In the genomic region with DNA sequence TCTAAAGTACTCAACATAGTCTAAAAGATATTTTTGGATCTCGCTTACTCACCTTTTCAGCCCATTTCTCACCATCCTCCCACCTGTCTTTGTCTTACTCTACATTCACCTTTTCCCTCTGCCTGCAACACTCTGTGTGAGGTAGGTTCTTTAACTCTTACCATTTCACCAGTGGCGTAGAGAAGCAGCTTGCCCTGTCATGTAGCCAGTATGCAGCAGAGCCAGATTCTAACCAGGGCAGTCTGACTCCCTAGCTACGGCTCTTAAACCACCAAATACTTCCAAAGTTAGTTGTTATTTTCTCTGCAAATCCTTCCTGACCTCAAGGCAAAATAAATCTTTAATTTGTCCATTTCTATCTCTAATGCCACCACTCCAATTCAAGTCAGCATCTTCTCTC, we compare ENCODE assay signal across 24 cellular contexts. TPM values are rescaled to one million over a fixed set of nuclear protein-coding genes. Genes with fewer than 3 reads are reported as not detected.
A peak's percentile ranks its signal among the peaks of the same experiment; 100 is the strongest.
DNase-seq lines count a peak whose midpoint lies in the region; TF ChIP-seq lines count a peak whose summit lies in the region.
"Had no signal": no experiment of that assay in that cellular context is flagged by ENCODE, and none has a peak within 500 bp of the region (broad histone marks: within the 10 kb centered on the region; RNA-seq: fewer than 3 reads in every experiment).

No MANE protein-coding gene starts in this region.

- H3K18ac ChIP-seq in trophoblast cell (ENCODE audit: low read length) = no peak overlapping the region

- no peaks in the 10 kb centered on the region for H3K27me3 Mint-ChIP-seq in activated naive CD4-positive, alpha-beta T cell treated with anti-CD3 and anti-CD28 coated beads for 36 hours (ENCODE audit: low read depth)
- H3K27me3 Mint-ChIP-seq: brain; CD4-positive, alpha-beta T cell; memory B cell; natural killer cell treated with Interleukin-12 subunit alpha and Interleukin-12 subunit beta and Interleukin-15 and Interleukin-18, amount 100 ng/mL, for 72 hours had no signal

- no peak for DNase-seq in activated naive CD4-positive, alpha-beta T cell treated with anti-CD3 and anti-CD28 coated beads for 36 hours
- DNase-seq in activated naive CD4-positive, alpha-beta T cell (lab: John Stamatoyannopoulos, UW) = no peak
- peak; percentile 37 for DNase-seq in amniotic epithelial cell (ENCODE audit: low read depth)
- peak; percentile 85 to 92 for DNase-seq in trophoblast cell
- DNase-seq in NCI-H2171 (lab: John Stamatoyannopoulos, UW) = no peak
- DNase-seq in GM10266 (ENCODE audit: extremely low spot score) = no peak
- DNase-seq: activated CD4-positive, CD25-positive, alpha-beta regulatory T cell; activated effector memory CD4-positive, alpha-beta T cell treated with anti-CD3 and anti-CD28 coated beads, Interleukin-2, amount 50 U/mL, for 16 hours; CD4-positive, alpha-beta T cell; DND-41; glutamatergic neuron; immature natural killer cell; MG63; NCI-H1694 treated with DMSO at 0.1 percent for 48 hours; NCI-H345; Right ventricle myocardium superior; stimulated activated CD4-positive, alpha-beta T cell treated with anti-CD3 and anti-CD28 coated beads, Interleukin-12 subunit alpha, Interleukin-12 subunit beta, amount 100 ng/mL, for 4 hours; stimulated activated naive CD4-positive, alpha-beta T cell treated with Interleukin-2 at 50 U/mL for 16 hours; upper lobe of left lung had no signal

- peaks cover 15% of the 10 kb centered on the region for H3K4me1 Mint-ChIP-seq in activated naive CD4-positive, alpha-beta T cell treated with anti-CD3 and anti-CD28 coated beads for 36 hours (ENCODE audit: low read depth)
- H3K4me1 Mint-ChIP-seq: brain, immature natural killer cell had no signal

- no peak overlapping the region for H3K14ac ChIP-seq in trophoblast cell (ENCODE audit: low read length)

- no peaks in the 10 kb centered on the region for H3K79me1 ChIP-seq in trophoblast cell (ENCODE audit: low read length)

- no peak overlapping the region for H3K4me3 Mint-ChIP-seq in activated naive CD4-positive, alpha-beta T cell treated with anti-CD3 and anti-CD28 coated beads for 36 hours
- H3K4me3 Mint-ChIP-seq: brain; CD4-positive, alpha-beta T cell; immature natural killer cell; memory B cell; natural killer cell treated with Interleukin-12 subunit alpha and Interleukin-12 subunit beta and Interleukin-15 and Interleukin-18, amount 100 ng/mL, for 72 hours had no signal

- H3K79me2 ChIP-seq in trophoblast cell (ENCODE audit: control insufficient read depth, insufficient read depth, low read length, poor library complexity) = no peaks in the 10 kb centered on the region

- no peak overlapping the region for H4K12ac ChIP-seq in trophoblast cell (ENCODE audit: low read depth, low read length)

- H3K27me3 ChIP-seq in trophoblast cell (ENCODE audit: insufficient read depth, low read length) = no peaks in the 10 kb centered on the region
- H3K27me3 ChIP-seq: MG63, upper lobe of left lung had no signal

- H3K36me3 ChIP-seq in trophoblast cell (ENCODE audit: control insufficient read depth in 1 of 2, insufficient read depth in 2 of 2, low read length in 2 of 2) = peaks cover 0 to 6% of the 10 kb centered on the region in 2 experiments
- H3K36me3 ChIP-seq: prostate gland, upper lobe of left lung had no signal

- no peak overlapping the region for H3K9ac ChIP-seq in trophoblast cell (ENCODE audit: low read length)

- H3K4me2 ChIP-seq in trophoblast cell (ENCODE audit: low read length) = no peak overlapping the region
- H3K4me2 ChIP-seq: A549 had no signal

- H2AFZ ChIP-seq in trophoblast cell (ENCODE audit: insufficient read depth, low read length, poor library complexity) = no peak overlapping the region

- no peak for TF ChIP-seq CTCF in GM10266 (IDR thresholded peaks at IDR 0.05; ENCODE audit: control insufficient read depth, insufficient read depth, low read depth, missing control alignments)

- H3K4me1 ChIP-seq in trophoblast cell (ENCODE audit: control insufficient read depth in 1 of 2, insufficient read depth in 2 of 2, low read length in 2 of 2) = peaks cover 0 to 5% of the 10 kb centered on the region in 2 experiments
- H3K4me1 ChIP-seq: A549, prostate gland, upper lobe of left lung had no signal

- H4K8ac ChIP-seq in trophoblast cell (ENCODE audit: low read depth, low read length) = no peak overlapping the region

- no peak overlapping the region for H3K4me3 ChIP-seq in trophoblast cell (ENCODE audit: low read depth, low read length)
- H3K4me3 ChIP-seq: A549, MG63, prostate gland, upper lobe of left lung had no signal

- H3K23ac ChIP-seq in trophoblast cell (ENCODE audit: low read length) = no peak overlapping the region

- H2AK5ac ChIP-seq in trophoblast cell (ENCODE audit: low read length) = no peak overlapping the region

- intact Hi-C loops in activated naive CD4-positive, alpha-beta T cell treated with anti-CD3 and anti-CD28 coated beads for 36 hours (cut with micrococcal nuclease) = no loop called here

- no peaks in the 10 kb centered on the region for H3K9me3 ChIP-seq in trophoblast cell (ENCODE audit: insufficient read depth, low read depth, low read length)
- H3K9me3 ChIP-seq: A549, MG63, prostate gland, upper lobe of left lung had no signal

- no peak overlapping the region for H2BK5ac ChIP-seq in trophoblast cell (ENCODE audit: low read depth, low read length, poor library complexity)

- WGBS in trophoblast cell (ENCODE audit: extremely low coverage, insufficient coverage, insufficient read length) = no CpG with 5 or more reads among the region's 3 CpGs

- CTCF ChIA-PET in activated naive CD4-positive, alpha-beta T cell treated with anti-CD3 and anti-CD28 coated beads for 36 hours (lab: Charles Lee) = no interaction called here

- H3K36me3 Mint-ChIP-seq in activated naive CD4-positive, alpha-beta T cell treated with anti-CD3 and anti-CD28 coated beads for 36 hours (ENCODE audit: low read depth) = peaks cover 20% of the 10 kb centered on the region

- no peak overlapping the region for H2BK12ac ChIP-seq in trophoblast cell (ENCODE audit: low read length)

- no peak overlapping the region for H2BK120ac ChIP-seq in trophoblast cell (ENCODE audit: insufficient read depth, low read length, poor library complexity)

- H3K27ac Mint-ChIP-seq in activated naive CD4-positive, alpha-beta T cell treated with anti-CD3 and anti-CD28 coated beads for 36 hours = peak overlapping the region; percentile 2
- H3K27ac Mint-ChIP-seq: brain; CD4-positive, alpha-beta T cell; memory B cell; natural killer cell treated with Interleukin-12 subunit alpha and Interleukin-12 subunit beta and Interleukin-15 and Interleukin-18, amount 100 ng/mL, for 72 hours had no signal

- H3K4ac ChIP-seq in trophoblast cell (ENCODE audit: low read depth, low read length) = no peak overlapping the region

- H3K27ac ChIP-seq in trophoblast cell (ENCODE audit: low read depth, low read length) = no peak overlapping the region
- H3K27ac ChIP-seq: A549, prostate gland, upper lobe of left lung had no signal

- no peak overlapping the region for H4K91ac ChIP-seq in trophoblast cell (ENCODE audit: low read depth, low read length)

- no peaks in the 10 kb centered on the region for H3K9me3 Mint-ChIP-seq in activated naive CD4-positive, alpha-beta T cell treated with anti-CD3 and anti-CD28 coated beads for 36 hours
- H3K9me3 Mint-ChIP-seq: CD4-positive, alpha-beta T cell; immature natural killer cell; memory B cell; natural killer cell treated with Interleukin-12 subunit alpha and Interleukin-12 subunit beta and Interleukin-15 and Interleukin-18, amount 100 ng/mL, for 72 hours had no signal

RNA-seq across cellular contexts. Expression of gene ALG8, which starts 7.5 kb away (rescaled TPM):
- 10 to 100 TPM; 35.1 to 35.9 TPM for total RNA-seq in activated naive CD4-positive, alpha-beta T cell treated with anti-CD3 and anti-CD28 coated beads for 36 hours
- 76.1 and 82.0 TPM in 2 replicates for polyA plus RNA-seq in trophoblast cell (2013)

RNA-seq across cellular contexts. Expression of gene NDUFC2, which starts 52.3 kb away (rescaled TPM):
- 100 to 1,000 TPM; 180 to 183 TPM for total RNA-seq in activated naive CD4-positive, alpha-beta T cell treated with anti-CD3 and anti-CD28 coated beads for 36 hours
- polyA plus RNA-seq in trophoblast cell (2013) = 648 and 695 TPM in 2 replicates

RNA-seq across cellular contexts. Expression of gene KCTD21, which starts 56.5 kb away (rescaled TPM):
- total RNA-seq in activated naive CD4-positive, alpha-beta T cell treated with anti-CD3 and anti-CD28 coated beads for 36 hours = 10 to 100 TPM in 1 of 2 experiments, 1 to 10 TPM in 1; 8.6 to 10.1 TPM
- polyA plus RNA-seq in trophoblast cell (2013) = 14.9 and 15.5 TPM in 2 replicates

RNA-seq across cellular contexts. Expression of gene USP35, which starts 56.8 kb away (rescaled TPM):
- total RNA-seq in activated naive CD4-positive, alpha-beta T cell treated with anti-CD3 and anti-CD28 coated beads for 36 hours = 10 to 100 TPM; 13.4 to 14.2 TPM
- polyA plus RNA-seq in trophoblast cell (2013) = 19.3 and 20.2 TPM in 2 replicates

Comparison
In these comparisons a context has a peak if more than half of its experiments do, and no peak if none do; other contexts are left out.
1. DNase-seq: peak in amniotic epithelial cell (single experiment) and trophoblast cell (2 of 2); none in activated naive CD4-positive, alpha-beta T cell treated with anti-CD3 and anti-CD28 coated beads for 36 hours (single experiment), activated naive CD4-positive, alpha-beta T cell (0 of 4), NCI-H2171 (single experiment) and GM10266 (single experiment).